In the genomic region with DNA sequence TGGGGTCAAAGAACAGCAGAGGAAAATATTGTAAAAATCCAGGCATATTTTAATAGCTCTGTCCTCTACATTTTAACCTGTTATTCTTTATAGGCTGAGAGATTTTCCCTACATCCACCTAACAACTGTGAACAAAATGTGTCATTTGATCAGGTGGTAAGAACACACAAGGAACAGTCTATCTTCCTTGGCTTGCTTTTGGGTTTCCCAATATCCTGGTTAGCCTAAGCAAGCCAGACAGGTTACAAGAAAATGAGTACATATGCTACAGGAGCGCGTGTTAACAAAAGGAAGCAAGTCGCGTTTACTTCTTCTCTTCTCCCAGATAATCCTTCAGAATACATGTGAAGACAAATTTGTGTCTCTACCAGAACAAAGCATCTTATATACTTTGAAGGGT, we compare ENCODE assay signal across 31 cellular contexts.
"Had no signal": no experiment of that assay in that cellular context is flagged by ENCODE, and none has a peak within 500 bp of the region (broad histone marks: within the 10 kb centered on the region; RNA-seq: fewer than 3 reads in every experiment).

No MANE protein-coding gene starts in this region.

- H3K27ac ChIP-seq: left ventricle myocardium inferior, neural progenitor cell, neutrophil, suprapubic skin, thoracic aorta, tibial artery, upper lobe of right lung had no signal

- H3K27me3 ChIP-seq: neural progenitor cell, neutrophil, suprapubic skin, tibial artery, upper lobe of right lung had no signal

- H3K4me3 ChIP-seq: left ventricle myocardium inferior, lung, neural progenitor cell, skin epidermis, suprapubic skin, thoracic aorta, tibial artery, upper lobe of right lung had no signal

- H3K9me3 ChIP-seq: neutrophil, suprapubic skin had no signal

- H3K27ac Mint-ChIP-seq: immature natural killer cell; mesothelial cell of epicardium; naive B cell; natural killer cell; nephron progenitor cell; neural progenitor cell; progenitor cell of endocrine pancreas; stimulated activated naive CD8-positive, alpha-beta T cell treated with anti-CD3 and anti-CD28 coated beads, Interleukin-15, Interleukin-2, amounts not matched to agents 100 ng/mL and 50 ng/mL, for 24 hours had no signal

- FAIRE-seq: islet of Langerhans, kidney, urothelium cell line had no signal

- H3K4me1 ChIP-seq: left ventricle myocardium inferior, neural progenitor cell, suprapubic skin, tibial artery had no signal

- H3K4me1 Mint-ChIP-seq: immature natural killer cell, mesothelial cell of epicardium, natural killer cell, nephron progenitor cell, neural progenitor cell had no signal

- H3K9me3 Mint-ChIP-seq: immature natural killer cell, natural killer cell had no signal

- DNase-seq: hippocampal formation; immature natural killer cell; kidney; left ventricle myocardium inferior; mesendoderm; naive B cell; natural killer cell; nephron progenitor cell; occipital lobe; retina; right cardiac atrium; stimulated activated CD4-positive, alpha-beta T cell treated with anti-CD3 and anti-CD28 coated beads, Interleukin-12 subunit alpha, Interleukin-12 subunit beta, amount 100 ng/mL, for 4 hours; stimulated activated CD4-positive, alpha-beta T cell treated with anti-CD3 and anti-CD28 coated beads, Interleukin-15, amount 100 ng/mL, for 24 hours; stimulated activated CD4-positive, alpha-beta T cell treated with anti-CD3 and anti-CD28 coated beads, Interleukin-2, amount 100 ng/mL, for 24 hours; stimulated activated CD4-positive, alpha-beta T cell treated with anti-CD3 and anti-CD28 coated beads, Interleukin-4, amount 100 ng/mL, for 1 hour; stimulated activated naive CD4-positive, alpha-beta T cell; tibial artery; trophoblast cell; upper lobe of right lung had no signal

- ATAC-seq: natural killer cell, right cardiac atrium, sciatic nerve, upper lobe of right lung had no signal

- H3K27me3 Mint-ChIP-seq: naive B cell; progenitor cell of endocrine pancreas; stimulated activated naive CD8-positive, alpha-beta T cell treated with anti-CD3 and anti-CD28 coated beads, Interleukin-15, Interleukin-2, amounts not matched to agents 100 ng/mL and 50 ng/mL, for 24 hours had no signal

- H3K4me3 Mint-ChIP-seq: immature natural killer cell; mesothelial cell of epicardium; naive B cell; natural killer cell; nephron progenitor cell; neural progenitor cell; stimulated activated naive CD8-positive, alpha-beta T cell treated with anti-CD3 and anti-CD28 coated beads, Interleukin-15, Interleukin-2, amounts not matched to agents 100 ng/mL and 50 ng/mL, for 24 hours had no signal
